14 cellular contexts compared by ENCODE assay signal in the genomic region with DNA sequence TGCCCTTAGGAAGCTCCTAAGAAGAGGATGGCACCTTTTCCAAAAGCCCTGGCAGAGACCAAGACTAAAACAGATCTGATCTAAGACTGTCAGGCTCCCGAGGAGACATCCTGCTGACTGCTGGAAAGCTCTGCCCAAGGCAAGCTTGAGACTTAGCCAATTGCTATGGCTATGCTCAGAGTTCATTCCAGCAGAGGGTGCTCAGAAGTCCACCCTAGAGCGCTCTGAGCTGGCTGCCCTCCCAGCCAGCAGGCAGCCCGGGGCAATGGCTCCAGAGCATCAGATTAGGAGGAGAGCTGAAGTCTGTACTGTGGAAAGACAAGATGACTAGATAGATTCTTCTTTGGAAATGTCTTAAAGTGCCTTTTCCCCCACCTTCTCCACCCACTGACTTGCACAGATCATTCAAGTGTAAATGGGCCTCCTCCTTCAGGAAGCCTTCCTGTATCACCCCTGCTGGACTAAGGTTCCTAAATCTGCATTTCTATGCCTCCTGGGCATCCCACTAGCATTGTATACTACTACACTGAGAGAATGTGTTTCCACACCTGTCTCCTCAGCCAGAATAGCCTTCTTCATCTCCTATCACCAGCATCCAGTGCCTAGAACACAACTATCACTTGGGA. TPM values are rescaled to one million over a fixed set of nuclear protein-coding genes. Genes with fewer than 3 reads are reported as not detected.
DNase-seq lines count a peak whose midpoint lies in the region; ATAC-seq, FAIRE-seq and TF ChIP-seq lines count a peak whose summit lies in the region.
"Had no signal": no experiment of that assay in that cellular context is flagged by ENCODE, and none has a peak within 500 bp of the region (broad histone marks: within the 10 kb centered on the region; RNA-seq: fewer than 3 reads in every experiment).

No MANE protein-coding gene starts in this region.

- no peak for FAIRE-seq in HepG2 (lab: Jason Lieb, UNC)

- no peak overlapping the region for H3K9ac ChIP-seq in HepG2 (ENCODE audit: insufficient read depth, low read depth, low read length)
- H3K9ac ChIP-seq: BLaER1 treated with 17β-estradiol and CSF1 and Interleukin-3, amounts not matched to agents 10 nM and 100 nM had no signal

- H4K20me1 ChIP-seq in HepG2 (ENCODE audit: insufficient read depth, low read length), result no peaks in the 10 kb centered on the region
- H4K20me1 ChIP-seq: BLaER1 treated with 17β-estradiol and CSF1 and Interleukin-3, amounts not matched to agents 10 nM and 100 nM had no signal

- CTCF ChIA-PET in HepG2 (lab: Yijun Ruan, JAX; ENCODE audit: low intra/inter-chr PET ratio, low total read pairs), result no interaction called here

- H3K9me3 ChIP-seq in HepG2 (ENCODE audit: low read length), result no peaks in the 10 kb centered on the region
- H3K9me3 ChIP-seq: BLaER1 treated with 17β-estradiol and CSF1 and Interleukin-3, amounts not matched to agents 10 nM and 100 nM; upper lobe of left lung had no signal

- peak; percentile 94 for DNase-seq in AG08395 (ENCODE audit: low spot score)
- DNase-seq in NCI-H226, result peak; percentile 78
- peak; percentile 27 for DNase-seq in epithelial cell of esophagus (ENCODE audit: low read depth)
- DNase-seq in HepG2 (ENCODE audit: low spot score), result no peak
- no peak for DNase-seq in GM20000 (ENCODE audit: low spot score)
- no peak for DNase-seq in NCI-H2171 treated with DMSO at 0.1 percent for 48 hours (lab: John Stamatoyannopoulos, UW)
- no peak for DNase-seq in DMS79 (lab: John Stamatoyannopoulos, UW)
- DNase-seq: natural killer cell, NCI-H1436 treated with DMSO at 0.1 percent for 48 hours had no signal

- no peaks in the 10 kb centered on the region for H3K36me3 ChIP-seq in HepG2 (replicated peaks in 1 of 2; ENCODE audit: control insufficient read depth in 1 of 2, insufficient read depth in 2 of 2, low read length in 2 of 2)
- H3K36me3 ChIP-seq: BLaER1 treated with 17β-estradiol and CSF1 and Interleukin-3, amounts not matched to agents 10 nM and 100 nM; upper lobe of left lung had no signal

- no peaks in the 10 kb centered on the region for H3K4me1 ChIP-seq in HepG2 (ENCODE audit: insufficient read depth, low read length)
- H3K4me1 ChIP-seq: BLaER1 treated with 17β-estradiol and CSF1 and Interleukin-3, amounts not matched to agents 10 nM and 100 nM had no signal

- in situ Hi-C loops in HepG2 (cut with HindIII; ENCODE audit: extremely low pct_ligation_motif_present, low pct_unique_long_range_greater_than_20kb), result no loop called here

- TF ChIP-seq CTCF in epithelial cell of esophagus (IDR thresholded peaks at IDR 0.05; ENCODE audit: insufficient read depth, low read depth, low read length, missing control alignments), result no peak
- TF ChIP-seq CTCF in HepG2 (CRISPR knock-in tag; IDR thresholded peaks at IDR 0.05), result no peak
- no peak for TF ChIP-seq CTCF in GM20000 (IDR thresholded peaks at IDR 0.05; ENCODE audit: extremely low read depth, missing control alignments)

- no TSS peak for BruUV-seq in HepG2 (replicated peaks; lab: Mats Ljungman, UMichigan)

- intact Hi-C loops in HepG2 (cut with micrococcal nuclease; ENCODE audit: unreplicated experiment), result no loop called here

- TF ChIP-seq EP300 in HepG2 (IDR thresholded peaks at IDR 0.05; ENCODE audit: low read depth in 2 of 2, low read length in 2 of 2), result no peak
- no peak for TF ChIP-seq EP300 in HepG2 (CRISPR knock-in tag; IDR thresholded peaks at IDR 0.05; ENCODE audit: borderline replicate concordance)

- no peak overlapping the region for H3K4me2 ChIP-seq in HepG2 (ENCODE audit: low read depth, low read length)
- H3K4me2 ChIP-seq: BLaER1 treated with 17β-estradiol and CSF1 and Interleukin-3, amounts not matched to agents 10 nM and 100 nM had no signal

- H3K79me2 ChIP-seq in HepG2 (ENCODE audit: insufficient read depth, low read length), result no peaks in the 10 kb centered on the region

- POLR2A ChIA-PET in HepG2 (lab: Yijun Ruan, JAX), result no interaction called here

- WGBS in HepG2 (ENCODE audit: low lambda C conversion rate), result 0% methylated on average over 3 of the region's 3 CpGs

- no peak for TF ChIP-seq POLR2A in HepG2 (IDR thresholded peaks at IDR 0.05; ENCODE audit: insufficient read depth in 1 of 2, low read depth in 2 of 2, low read length in 2 of 2)

- no peak overlapping the region for H3K27ac ChIP-seq in HepG2 (ENCODE audit: extremely low read length, insufficient read depth, low read length)
- H3K27ac ChIP-seq: BLaER1 treated with 17β-estradiol and CSF1 and Interleukin-3, amounts not matched to agents 10 nM and 100 nM had no signal

- TF ChIP-seq RAD21 in HepG2 (CRISPR knock-in tag; IDR thresholded peaks at IDR 0.05), result no peak

- peaks cover 1 to 28% of the 10 kb centered on the region in 2 experiments; a peak in 3 of 5 replicates for H3K27me3 ChIP-seq in HepG2 (ENCODE audit: control insufficient read depth in 1 of 2, insufficient read depth in 2 of 2, low read length in 2 of 2)
- H3K27me3 ChIP-seq: upper lobe of left lung had no signal

- H2AFZ ChIP-seq in HepG2 (ENCODE audit: low read length), result no peak overlapping the region

- H3K4me3 ChIP-seq in epithelial cell of esophagus (ENCODE audit: low read length) (no peak overlapping the region), HepG2 (replicated peaks in 1 of 3; ENCODE audit: insufficient read depth in 1 of 3, low read depth in 2 of 3, low read length in 3 of 3) (no peak overlapping the region)
- H3K4me3 ChIP-seq: BLaER1 treated with 17β-estradiol and CSF1 and Interleukin-3, amounts not matched to agents 10 nM and 100 nM; upper lobe of left lung had no signal

- ATAC-seq in HepG2, result peak; percentile 67
- ATAC-seq in GM19395 (IDR thresholded peaks at IDR 0.05; ENCODE audit: unreplicated experiment), result no peak
- ATAC-seq: activated naive CD4-positive, alpha-beta T cell treated with anti-CD3 and anti-CD28 coated beads, Interleukin-2, amount 50 U/mL, for 72 hours; natural killer cell had no signal

TF ChIP-seq in HepG2, 621 proteins besides CTCF, POLR2A, EP300 and RAD21 (continues in another document):
- no peak for TF ChIP-seq TEAD3 (CRISPR knock-in tag; optimal IDR thresholded peaks at IDR 0.05; ENCODE audit: borderline replicate concordance)
- no peak for TF ChIP-seq RFXANK (CRISPR knock-in tag; IDR thresholded peaks at IDR 0.05)

RNA-seq across cellular contexts. Expression of a gene that starts 23.4 kb away (rescaled TPM):
- total RNA-seq in HepG2 (2016; rRNA removed; fragmentation: Illumina TruSeq; extraction: Trizol), result not detected in 2 replicates
- total RNA-seq in HepG2 (2016; cell fraction: cytosol; rRNA removed; fragmentation: Illumina TruSeq; extraction: Trizol; ENCODE audit: low read depth), result not detected in 2 replicates
- not detected in 2 replicates for total RNA-seq in HepG2 (2016; cell fraction: insoluble cytoplasmic fraction; rRNA removed; fragmentation: Illumina TruSeq; extraction: Trizol)
- not detected in 2 replicates for total RNA-seq in HepG2 (2016; cell fraction: membrane; rRNA removed; fragmentation: Illumina TruSeq; extraction: Trizol)
- not detected in 2 replicates for total RNA-seq in HepG2 (2016; cell fraction: nucleus; rRNA removed; fragmentation: Illumina TruSeq; extraction: Trizol)
- polyA plus RNA-seq in HepG2 (2011; rRNA removed), result not detected in 2 replicates
- not detected in 2 replicates for polyA plus RNA-seq in HepG2 (2011; cell fraction: cytosol; rRNA removed)
- not detected in 2 replicates for polyA plus RNA-seq in HepG2 (2011; cell fraction: nucleus; rRNA removed)
- polyA plus RNA-seq in HepG2 (2012), result not detected in 2 replicates
- not detected in 2 replicates for polyA plus RNA-seq in HepG2 (2016; cell fraction: cytosol; fragmentation: Illumina TruSeq; extraction: Trizol; ENCODE audit: low read depth)
- not detected in 2 replicates for polyA plus RNA-seq in HepG2 (2016; cell fraction: insoluble cytoplasmic fraction; fragmentation: Illumina TruSeq; extraction: Trizol; ENCODE audit: low read depth)
- polyA plus RNA-seq in HepG2 (2016; cell fraction: membrane; fragmentation: Illumina TruSeq; extraction: Trizol; ENCODE audit: low read depth), result not detected in 2 replicates
- polyA plus RNA-seq in HepG2 (2016; cell fraction: nucleus; fragmentation: Illumina TruSeq; extraction: Trizol; ENCODE audit: insufficient read depth, low read depth), result not detected in 2 replicates
- not detected in 2 replicates for polyA minus RNA-seq in HepG2 (2011; rRNA and poly(A)+ RNA removed; ENCODE audit: low replicate concordance)
- polyA minus RNA-seq in HepG2 (2011; cell fraction: cytosol; rRNA and poly(A)+ RNA removed), result not detected in 2 replicates
- not detected in 2 replicates for polyA minus RNA-seq in HepG2 (2011; cell fraction: nucleus; rRNA and poly(A)+ RNA removed)
- total RNA-seq: activated naive CD4-positive, alpha-beta T cell treated with anti-CD3 and anti-CD28 coated beads, Interleukin-2, amount 50 U/mL, for 72 hours; natural killer cell; OCI-LY7 had no signal

RNA-seq across cellular contexts. Expression of a gene that starts 31.9 kb away (rescaled TPM):
- total RNA-seq in HepG2 (2016; rRNA removed; fragmentation: Illumina TruSeq; extraction: Trizol), result not detected in 2 replicates
- total RNA-seq in HepG2 (2016; cell fraction: cytosol; rRNA removed; fragmentation: Illumina TruSeq; extraction: Trizol; ENCODE audit: low read depth), result not detected in 2 replicates
- total RNA-seq in HepG2 (2016; cell fraction: insoluble cytoplasmic fraction; rRNA removed; fragmentation: Illumina TruSeq; extraction: Trizol), result not detected in 2 replicates
- not detected in 2 replicates for total RNA-seq in HepG2 (2016; cell fraction: membrane; rRNA removed; fragmentation: Illumina TruSeq; extraction: Trizol)
- not detected in 2 replicates for total RNA-seq in HepG2 (2016; cell fraction: nucleus; rRNA removed; fragmentation: Illumina TruSeq; extraction: Trizol)
- polyA plus RNA-seq in HepG2 (2011; rRNA removed), result not detected in 2 replicates
- not detected in 2 replicates for polyA plus RNA-seq in HepG2 (2011; cell fraction: cytosol; rRNA removed)
- not detected in 2 replicates for polyA plus RNA-seq in HepG2 (2011; cell fraction: nucleus; rRNA removed)
- polyA plus RNA-seq in HepG2 (2012), result not detected in 2 replicates
- polyA plus RNA-seq in HepG2 (2016; cell fraction: cytosol; fragmentation: Illumina TruSeq; extraction: Trizol; ENCODE audit: low read depth), result not detected in 2 replicates
- polyA plus RNA-seq in HepG2 (2016; cell fraction: insoluble cytoplasmic fraction; fragmentation: Illumina TruSeq; extraction: Trizol; ENCODE audit: low read depth), result not detected in 2 replicates
- polyA plus RNA-seq in HepG2 (2016; cell fraction: membrane; fragmentation: Illumina TruSeq; extraction: Trizol; ENCODE audit: low read depth), result not detected in 2 replicates
- not detected in 2 replicates for polyA plus RNA-seq in HepG2 (2016; cell fraction: nucleus; fragmentation: Illumina TruSeq; extraction: Trizol; ENCODE audit: insufficient read depth, low read depth)
- polyA minus RNA-seq in HepG2 (2011; rRNA and poly(A)+ RNA removed; ENCODE audit: low replicate concordance), result 0.05 TPM in 1 of 2 replicates, not detected in the other
- not detected in 2 replicates for polyA minus RNA-seq in HepG2 (2011; cell fraction: cytosol; rRNA and poly(A)+ RNA removed)
- polyA minus RNA-seq in HepG2 (2011; cell fraction: nucleus; rRNA and poly(A)+ RNA removed), result not detected in 2 replicates
- total RNA-seq: activated naive CD4-positive, alpha-beta T cell treated with anti-CD3 and anti-CD28 coated beads, Interleukin-2, amount 50 U/mL, for 72 hours; OCI-LY7 had no signal

Comparison
In these comparisons a context has a peak if more than half of its experiments do, and no peak if none do; other contexts are left out.
1. DNase-seq: peak in AG08395 (single experiment), NCI-H226 (single experiment) and epithelial cell of esophagus (single experiment); none in HepG2 (single experiment), GM20000 (single experiment), NCI-H2171 treated with DMSO at 0.1 percent for 48 hours (single experiment) and DMS79 (single experiment).